16 cellular contexts compared by ENCODE assay signal in genomic region chr21:35145626-35146236, GRCh38.
DNase-seq lines count a peak whose midpoint lies in the region; ATAC-seq and TF ChIP-seq lines count a peak whose summit lies in the region.
"Had no signal": no experiment of that assay in that cellular context is flagged by ENCODE, and none has a peak within 500 bp of the region (broad histone marks: within the 10 kb centered on the region; RNA-seq: fewer than 3 reads in every experiment).

No MANE protein-coding gene starts in this region.

- H3K9me3 ChIP-seq in heart left ventricle (peaks cover 0 to 7% (median 0%) of the 10 kb centered on the region in 12 donors), RWPE2 (ENCODE audit: severe bottlenecking) (no peaks in the 10 kb centered on the region), esophagus muscularis mucosa (no peaks in the 10 kb centered on the region), stomach (no peaks in the 10 kb centered on the region), lower lobe of right lung (no peaks in the 10 kb centered on the region)
- H3K9me3 ChIP-seq: BE2C had no signal

- intact Hi-C loops in heart left ventricle (cut with DNase I) (no loop called here), Right ventricle myocardium inferior (cut with DNase I) (no loop called here), esophagus muscularis mucosa (cut with DNase I) (no loop called here), stomach (cut with DNase I; ENCODE audit: low total_unique reads) (no loop called here), lower lobe of right lung (cut with DNase I) (no loop called here)

- H3K27ac ChIP-seq in heart left ventricle = no peak overlapping the region
- peak overlapping the region; percentile 76 for H3K27ac ChIP-seq in RWPE2 (ENCODE audit: poor library complexity, severe bottlenecking)
- no peak overlapping the region for H3K27ac ChIP-seq in esophagus muscularis mucosa (replicated peaks in 1 of 4)
- H3K27ac ChIP-seq in stomach = no peak overlapping the region
- no peak overlapping the region for H3K27ac ChIP-seq in lower lobe of right lung

- H3K36me3 ChIP-seq in heart left ventricle (no peaks in the 10 kb centered on the region), RWPE2 (ENCODE audit: low read depth) (no peaks in the 10 kb centered on the region), esophagus muscularis mucosa (no peaks in the 10 kb centered on the region), stomach (no peaks in the 10 kb centered on the region), lower lobe of right lung (no peaks in the 10 kb centered on the region)
- H3K36me3 ChIP-seq: BE2C had no signal

- H3K4me3 ChIP-seq in heart left ventricle (no peak overlapping the region), RWPE2 (ENCODE audit: severe bottlenecking) (no peak overlapping the region), esophagus muscularis mucosa (no peak overlapping the region), stomach (no peak overlapping the region), lower lobe of right lung (no peak overlapping the region)

- H3K4me1 ChIP-seq in heart left ventricle = peaks cover 0 to 5% (median 0%) of the 10 kb centered on the region in 12 donors
- H3K4me1 ChIP-seq in RWPE2 (ENCODE audit: insufficient read depth, poor library complexity, severe bottlenecking) = peaks cover 47% of the 10 kb centered on the region
- H3K4me1 ChIP-seq in esophagus muscularis mucosa = no peaks in the 10 kb centered on the region
- H3K4me1 ChIP-seq in stomach = no peaks in the 10 kb centered on the region
- no peaks in the 10 kb centered on the region for H3K4me1 ChIP-seq in lower lobe of right lung
- H3K4me1 ChIP-seq: BE2C had no signal

- no peak for TF ChIP-seq POLR2A in heart left ventricle (IDR thresholded peaks at IDR 0.05)
- no peak for TF ChIP-seq POLR2A in esophagus muscularis mucosa (IDR thresholded peaks at IDR 0.05; ENCODE audit: low read depth)
- no peak for TF ChIP-seq POLR2A in stomach (IDR thresholded peaks at IDR 0.05)

- TF ChIP-seq EP300 in esophagus muscularis mucosa (IDR thresholded peaks at IDR 0.05) = no peak
- TF ChIP-seq EP300 in stomach (IDR thresholded peaks at IDR 0.05) = no peak

- TF ChIP-seq CTCF in heart left ventricle (IDR thresholded peaks at IDR 0.05) (no peak), RWPE2 (IDR thresholded peaks at IDR 0.05; ENCODE audit: poor library complexity, severe bottlenecking) (no peak), esophagus muscularis mucosa (IDR thresholded peaks at IDR 0.05) (no peak), stomach (IDR thresholded peaks at IDR 0.05) (no peak), lower lobe of right lung (IDR thresholded peaks at IDR 0.05) (no peak), GM10266 (IDR thresholded peaks at IDR 0.05; ENCODE audit: control insufficient read depth, insufficient read depth, low read depth, missing control alignments) (no peak)

- H3K27me3 ChIP-seq in heart left ventricle (peaks cover 0 to 4% (median 0%) of the 10 kb centered on the region in 9 donors), RWPE2 (ENCODE audit: insufficient read depth, poor library complexity, severe bottlenecking) (no peaks in the 10 kb centered on the region), esophagus muscularis mucosa (peaks cover 0 to 11% (median 0%) of the 10 kb centered on the region in 4 donors), stomach (no peaks in the 10 kb centered on the region), lower lobe of right lung (ENCODE audit: low read depth) (no peaks in the 10 kb centered on the region)
- H3K27me3 ChIP-seq: BE2C had no signal

- peak in 3 of 5 donors; percentile 18 to 49 (median 28) for DNase-seq in heart left ventricle
- no peak for DNase-seq in Right ventricle myocardium inferior (ENCODE audit: missing footprints)
- no peak for DNase-seq in RWPE2 (ENCODE audit: low spot score)
- peak; percentile 24 for DNase-seq in esophagus muscularis mucosa (ENCODE audit: extremely low spot score)
- DNase-seq in stomach = peak; percentile 37
- DNase-seq in lower lobe of right lung = no peak
- no peak for DNase-seq in GM10266 (ENCODE audit: extremely low spot score)
- DNase-seq: BE2C; CD4-positive, alpha-beta memory T cell; KBM-7; NCI-H1092; NCI-H1694 treated with DMSO at 0.1 percent for 48 hours; NCI-H2171; NCI-H510A treated with DMSO at 0.1 percent for 48 hours had no signal

- ATAC-seq in heart left ventricle = no peak
- ATAC-seq in Right ventricle myocardium inferior = no peak
- ATAC-seq in RWPE2 (ENCODE audit: low read depth) = no peak
- ATAC-seq in lower lobe of right lung = no peak
- no peak for ATAC-seq in GM21786 (IDR thresholded peaks at IDR 0.05; ENCODE audit: unreplicated experiment)
- ATAC-seq: SK-N-SH treated with all-trans-retinoic acid at 6 μM for 48 hours had no signal

- WGBS in heart left ventricle, 4 donors = 40 to 46% (median 42%) methylated on average over 3 of the region's 3 CpGs
- WGBS in esophagus muscularis mucosa = 49% methylated on average over 3 of the region's 3 CpGs
- WGBS in stomach, 5 donors = 26 to 53% (median 41%) methylated on average over 3 of the region's 3 CpGs

Comparison
In these comparisons a context has a peak if more than half of its experiments do, and no peak if none do; other contexts are left out.
1. DNase-seq: peak in heart left ventricle (3 of 5), esophagus muscularis mucosa (single experiment) and stomach (single experiment); none in Right ventricle myocardium inferior (single experiment), RWPE2 (single experiment), lower lobe of right lung (single experiment) and GM10266 (single experiment).